Comparison of ENCODE assay signal across 1 cellular context in genomic region chr20:33701629-33702450, GRCh38.
TF ChIP-seq lines count a peak whose summit lies in the region.

No MANE protein-coding gene starts in this region.

TF ChIP-seq in HepG2, 621 proteins besides CTCF, POLR2A, EP300 and RAD21 (continued from another document and continues in another):
- TF ChIP-seq, protein P1, sequence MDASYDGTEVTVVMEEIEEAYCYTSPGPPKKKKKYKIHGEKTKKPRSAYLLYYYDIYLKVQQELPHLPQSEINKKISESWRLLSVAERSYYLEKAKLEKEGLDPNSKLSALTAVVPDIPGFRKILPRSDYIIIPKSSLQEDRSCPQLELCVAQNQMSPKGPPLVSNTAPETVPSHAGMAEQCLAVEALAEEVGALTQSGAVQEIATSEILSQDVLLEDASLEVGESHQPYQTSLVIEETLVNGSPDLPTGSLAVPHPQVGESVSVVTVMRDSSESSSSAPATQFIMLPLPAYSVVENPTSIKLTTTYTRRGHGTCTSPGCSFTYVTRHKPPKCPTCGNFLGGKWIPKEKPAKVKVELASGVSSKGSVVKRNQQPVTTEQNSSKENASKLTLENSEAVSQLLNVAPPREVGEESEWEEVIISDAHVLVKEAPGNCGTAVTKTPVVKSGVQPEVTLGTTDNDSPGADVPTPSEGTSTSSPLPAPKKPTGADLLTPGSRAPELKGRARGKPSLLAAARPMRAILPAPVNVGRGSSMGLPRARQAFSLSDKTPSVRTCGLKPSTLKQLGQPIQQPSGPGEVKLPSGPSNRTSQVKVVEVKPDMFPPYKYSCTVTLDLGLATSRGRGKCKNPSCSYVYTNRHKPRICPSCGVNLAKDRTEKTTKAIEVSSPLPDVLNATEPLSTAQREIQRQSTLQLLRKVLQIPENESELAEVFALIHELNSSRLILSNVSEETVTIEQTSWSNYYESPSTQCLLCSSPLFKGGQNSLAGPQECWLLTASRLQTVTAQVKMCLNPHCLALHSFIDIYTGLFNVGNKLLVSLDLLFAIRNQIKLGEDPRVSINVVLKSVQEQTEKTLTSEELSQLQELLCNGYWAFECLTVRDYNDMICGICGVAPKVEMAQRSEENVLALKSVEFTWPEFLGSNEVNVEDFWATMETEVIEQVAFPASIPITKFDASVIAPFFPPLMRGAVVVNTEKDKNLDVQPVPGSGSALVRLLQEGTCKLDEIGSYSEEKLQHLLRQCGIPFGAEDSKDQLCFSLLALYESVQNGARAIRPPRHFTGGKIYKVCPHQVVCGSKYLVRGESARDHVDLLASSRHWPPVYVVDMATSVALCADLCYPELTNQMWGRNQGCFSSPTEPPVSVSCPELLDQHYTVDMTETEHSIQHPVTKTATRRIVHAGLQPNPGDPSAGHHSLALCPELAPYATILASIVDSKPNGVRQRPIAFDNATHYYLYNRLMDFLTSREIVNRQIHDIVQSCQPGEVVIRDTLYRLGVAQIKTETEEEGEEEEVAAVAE (CRISPR knock-in tag; IDR thresholded peaks at IDR 0.05; ENCODE audit: borderline replicate concordance) = no peak
- peak; percentile 92; the same call in 1 of the 2 replicates for TF ChIP-seq ZNF44 (CRISPR knock-in tag; IDR thresholded peaks at IDR 0.05)
- TF ChIP-seq, protein P2, sequence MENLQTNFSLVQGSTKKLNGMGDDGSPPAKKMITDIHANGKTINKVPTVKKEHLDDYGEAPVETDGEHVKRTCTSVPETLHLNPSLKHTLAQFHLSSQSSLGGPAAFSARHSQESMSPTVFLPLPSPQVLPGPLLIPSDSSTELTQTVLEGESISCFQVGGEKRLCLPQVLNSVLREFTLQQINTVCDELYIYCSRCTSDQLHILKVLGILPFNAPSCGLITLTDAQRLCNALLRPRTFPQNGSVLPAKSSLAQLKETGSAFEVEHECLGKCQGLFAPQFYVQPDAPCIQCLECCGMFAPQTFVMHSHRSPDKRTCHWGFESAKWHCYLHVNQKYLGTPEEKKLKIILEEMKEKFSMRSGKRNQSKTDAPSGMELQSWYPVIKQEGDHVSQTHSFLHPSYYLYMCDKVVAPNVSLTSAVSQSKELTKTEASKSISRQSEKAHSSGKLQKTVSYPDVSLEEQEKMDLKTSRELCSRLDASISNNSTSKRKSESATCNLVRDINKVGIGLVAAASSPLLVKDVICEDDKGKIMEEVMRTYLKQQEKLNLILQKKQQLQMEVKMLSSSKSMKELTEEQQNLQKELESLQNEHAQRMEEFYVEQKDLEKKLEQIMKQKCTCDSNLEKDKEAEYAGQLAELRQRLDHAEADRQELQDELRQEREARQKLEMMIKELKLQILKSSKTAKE (CRISPR knock-in tag; IDR thresholded peaks at IDR 0.05; ENCODE audit: borderline replicate concordance) = peak; percentile 98
- TF ChIP-seq AKAP8 (CRISPR knock-in tag; IDR thresholded peaks at IDR 0.05) = peak; percentile 79; the same call in 1 of the 2 replicates
- peak; percentile 68 for TF ChIP-seq ELF3 (CRISPR knock-in tag; IDR thresholded peaks at IDR 0.05)
- TF ChIP-seq SIX1 (CRISPR knock-in tag; IDR thresholded peaks at IDR 0.05; ENCODE audit: borderline replicate concordance) = 0 out of 2 replicates have a peak, but pooled peaks have one; percentile 44
- TF ChIP-seq ZHX1 (CRISPR knock-in tag; IDR thresholded peaks at IDR 0.05; ENCODE audit: low read depth) = peak; percentile 79; the same call in 1 of the 2 replicates
- no peak for TF ChIP-seq TEF (CRISPR knock-in tag; IDR thresholded peaks at IDR 0.05)
- TF ChIP-seq, protein P3, sequence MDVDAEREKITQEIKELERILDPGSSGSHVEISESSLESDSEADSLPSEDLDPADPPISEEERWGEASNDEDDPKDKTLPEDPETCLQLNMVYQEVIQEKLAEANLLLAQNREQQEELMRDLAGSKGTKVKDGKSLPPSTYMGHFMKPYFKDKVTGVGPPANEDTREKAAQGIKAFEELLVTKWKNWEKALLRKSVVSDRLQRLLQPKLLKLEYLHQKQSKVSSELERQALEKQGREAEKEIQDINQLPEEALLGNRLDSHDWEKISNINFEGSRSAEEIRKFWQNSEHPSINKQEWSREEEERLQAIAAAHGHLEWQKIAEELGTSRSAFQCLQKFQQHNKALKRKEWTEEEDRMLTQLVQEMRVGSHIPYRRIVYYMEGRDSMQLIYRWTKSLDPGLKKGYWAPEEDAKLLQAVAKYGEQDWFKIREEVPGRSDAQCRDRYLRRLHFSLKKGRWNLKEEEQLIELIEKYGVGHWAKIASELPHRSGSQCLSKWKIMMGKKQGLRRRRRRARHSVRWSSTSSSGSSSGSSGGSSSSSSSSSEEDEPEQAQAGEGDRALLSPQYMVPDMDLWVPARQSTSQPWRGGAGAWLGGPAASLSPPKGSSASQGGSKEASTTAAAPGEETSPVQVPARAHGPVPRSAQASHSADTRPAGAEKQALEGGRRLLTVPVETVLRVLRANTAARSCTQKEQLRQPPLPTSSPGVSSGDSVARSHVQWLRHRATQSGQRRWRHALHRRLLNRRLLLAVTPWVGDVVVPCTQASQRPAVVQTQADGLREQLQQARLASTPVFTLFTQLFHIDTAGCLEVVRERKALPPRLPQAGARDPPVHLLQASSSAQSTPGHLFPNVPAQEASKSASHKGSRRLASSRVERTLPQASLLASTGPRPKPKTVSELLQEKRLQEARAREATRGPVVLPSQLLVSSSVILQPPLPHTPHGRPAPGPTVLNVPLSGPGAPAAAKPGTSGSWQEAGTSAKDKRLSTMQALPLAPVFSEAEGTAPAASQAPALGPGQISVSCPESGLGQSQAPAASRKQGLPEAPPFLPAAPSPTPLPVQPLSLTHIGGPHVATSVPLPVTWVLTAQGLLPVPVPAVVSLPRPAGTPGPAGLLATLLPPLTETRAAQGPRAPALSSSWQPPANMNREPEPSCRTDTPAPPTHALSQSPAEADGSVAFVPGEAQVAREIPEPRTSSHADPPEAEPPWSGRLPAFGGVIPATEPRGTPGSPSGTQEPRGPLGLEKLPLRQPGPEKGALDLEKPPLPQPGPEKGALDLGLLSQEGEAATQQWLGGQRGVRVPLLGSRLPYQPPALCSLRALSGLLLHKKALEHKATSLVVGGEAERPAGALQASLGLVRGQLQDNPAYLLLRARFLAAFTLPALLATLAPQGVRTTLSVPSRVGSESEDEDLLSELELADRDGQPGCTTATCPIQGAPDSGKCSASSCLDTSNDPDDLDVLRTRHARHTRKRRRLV (CRISPR knock-in tag; IDR thresholded peaks at IDR 0.05) = 0 out of 2 replicates have a peak, but pooled peaks have one; percentile 56
- TF ChIP-seq RELA (CRISPR knock-in tag; IDR thresholded peaks at IDR 0.05) = peak; percentile 98; the same call in 1 of the 2 replicates
- peak; percentile 57; the same call in 1 of the 2 replicates for TF ChIP-seq MXD1 (CRISPR knock-in tag; IDR thresholded peaks at IDR 0.05)
- peak; percentile 89 for TF ChIP-seq HDAC1 (CRISPR knock-in tag; IDR thresholded peaks at IDR 0.05)
- no peak for TF ChIP-seq ZNF18 (CRISPR knock-in tag; IDR thresholded peaks at IDR 0.05; ENCODE audit: insufficient replicate concordance)
- TF ChIP-seq, protein P4, sequence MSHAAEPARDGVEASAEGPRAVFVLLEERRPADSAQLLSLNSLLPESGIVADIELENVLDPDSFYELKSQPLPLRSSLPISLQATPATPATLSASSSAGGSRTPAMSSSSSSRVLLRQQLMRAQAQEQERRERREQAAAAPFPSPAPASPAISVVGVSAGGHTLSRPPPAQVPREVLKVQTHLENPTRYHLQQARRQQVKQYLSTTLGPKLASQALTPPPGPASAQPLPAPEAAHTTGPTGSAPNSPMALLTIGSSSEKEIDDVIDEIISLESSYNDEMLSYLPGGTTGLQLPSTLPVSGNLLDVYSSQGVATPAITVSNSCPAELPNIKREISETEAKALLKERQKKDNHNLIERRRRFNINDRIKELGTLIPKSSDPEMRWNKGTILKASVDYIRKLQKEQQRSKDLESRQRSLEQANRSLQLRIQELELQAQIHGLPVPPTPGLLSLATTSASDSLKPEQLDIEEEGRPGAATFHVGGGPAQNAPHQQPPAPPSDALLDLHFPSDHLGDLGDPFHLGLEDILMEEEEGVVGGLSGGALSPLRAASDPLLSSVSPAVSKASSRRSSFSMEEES (CRISPR knock-in tag; IDR thresholded peaks at IDR 0.05) = peak; percentile 77
- no peak for TF ChIP-seq ZNF468 (CRISPR knock-in tag; IDR thresholded peaks at IDR 0.05)
- TF ChIP-seq ZNF724P (CRISPR knock-in tag; IDR thresholded peaks at IDR 0.05; ENCODE audit: borderline replicate concordance) = peak; percentile 65; the same call in 1 of the 2 replicates
- TF ChIP-seq ZNF629 (CRISPR knock-in tag; conservative IDR thresholded peaks at IDR 0.05) = peak; percentile 39; the same call in 1 of the 2 replicates
- peak; percentile 84 for TF ChIP-seq ZNF768 (CRISPR knock-in tag; IDR thresholded peaks at IDR 0.05)
- 0 out of 2 replicates have a peak, but pooled peaks have one; percentile 76 for TF ChIP-seq ZNF136 (CRISPR knock-in tag; IDR thresholded peaks at IDR 0.05; ENCODE audit: low read depth)
- TF ChIP-seq SALL2 (CRISPR knock-in tag; IDR thresholded peaks at IDR 0.05) = 0 out of 2 replicates have a peak, but pooled peaks have one; percentile 36
- TF ChIP-seq SRF (IDR thresholded peaks at IDR 0.05; ENCODE audit: low read depth, low read length) = no peak
- TF ChIP-seq JUN (CRISPR knock-in tag; IDR thresholded peaks at IDR 0.05) = peak; percentile 70; the same call in 1 of the 2 replicates
- TF ChIP-seq, protein P5, sequence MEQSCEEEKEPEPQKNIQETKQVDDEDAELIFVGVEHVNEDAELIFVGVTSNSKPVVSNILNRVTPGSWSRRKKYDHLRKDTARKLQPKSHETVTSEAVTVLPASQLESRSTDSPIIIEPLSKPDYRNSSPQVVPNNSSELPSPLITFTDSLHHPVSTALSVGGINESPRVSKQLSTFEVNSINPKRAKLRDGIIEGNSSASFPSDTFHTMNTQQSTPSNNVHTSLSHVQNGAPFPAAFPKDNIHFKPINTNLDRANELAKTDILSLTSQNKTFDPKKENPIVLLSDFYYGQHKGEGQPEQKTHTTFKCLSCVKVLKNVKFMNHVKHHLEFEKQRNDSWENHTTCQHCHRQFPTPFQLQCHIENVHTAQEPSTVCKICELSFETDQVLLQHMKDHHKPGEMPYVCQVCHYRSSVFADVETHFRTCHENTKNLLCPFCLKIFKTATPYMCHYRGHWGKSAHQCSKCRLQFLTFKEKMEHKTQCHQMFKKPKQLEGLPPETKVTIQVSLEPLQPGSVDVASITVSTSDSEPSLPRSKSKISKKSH (CRISPR knock-in tag; IDR thresholded peaks at IDR 0.05; ENCODE audit: borderline replicate concordance) = peak; percentile 90; the same call in 1 of the 2 replicates
- TF ChIP-seq ZNF143 (CRISPR knock-in tag; IDR thresholded peaks at IDR 0.05) = peak; percentile 31; the same call in 1 of the 2 replicates
- TF ChIP-seq ZNF572 (CRISPR knock-in tag; IDR thresholded peaks at IDR 0.05) = peak; percentile 60
- peak; percentile 96 for TF ChIP-seq ZNF589 (CRISPR knock-in tag; conservative IDR thresholded peaks at IDR 0.05)
- peak; percentile 54; the same call in 1 of the 2 replicates for TF ChIP-seq ZNF274 (CRISPR knock-in tag; IDR thresholded peaks at IDR 0.05)
- TF ChIP-seq SNRNP70 (IDR thresholded peaks at IDR 0.05; ENCODE audit: low read depth, low read length) = no peak
- TF ChIP-seq, protein P6, sequence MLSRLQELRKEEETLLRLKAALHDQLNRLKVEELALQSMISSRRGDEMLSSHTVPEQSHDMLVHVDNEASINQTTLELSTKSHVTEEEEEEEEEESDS (CRISPR knock-in tag; IDR thresholded peaks at IDR 0.05; ENCODE audit: borderline replicate concordance) = peak; percentile 55; the same call in 1 of the 2 replicates
- TF ChIP-seq, protein P7, sequence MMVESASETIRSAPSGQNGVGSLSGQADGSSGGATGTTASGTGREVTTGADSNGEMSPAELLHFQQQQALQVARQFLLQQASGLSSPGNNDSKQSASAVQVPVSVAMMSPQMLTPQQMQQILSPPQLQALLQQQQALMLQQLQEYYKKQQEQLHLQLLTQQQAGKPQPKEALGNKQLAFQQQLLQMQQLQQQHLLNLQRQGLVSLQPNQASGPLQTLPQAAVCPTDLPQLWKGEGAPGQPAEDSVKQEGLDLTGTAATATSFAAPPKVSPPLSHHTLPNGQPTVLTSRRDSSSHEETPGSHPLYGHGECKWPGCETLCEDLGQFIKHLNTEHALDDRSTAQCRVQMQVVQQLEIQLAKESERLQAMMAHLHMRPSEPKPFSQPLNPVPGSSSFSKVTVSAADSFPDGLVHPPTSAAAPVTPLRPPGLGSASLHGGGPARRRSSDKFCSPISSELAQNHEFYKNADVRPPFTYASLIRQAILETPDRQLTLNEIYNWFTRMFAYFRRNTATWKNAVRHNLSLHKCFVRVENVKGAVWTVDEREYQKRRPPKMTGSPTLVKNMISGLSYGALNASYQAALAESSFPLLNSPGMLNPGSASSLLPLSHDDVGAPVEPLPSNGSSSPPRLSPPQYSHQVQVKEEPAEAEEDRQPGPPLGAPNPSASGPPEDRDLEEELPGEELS (CRISPR knock-in tag; IDR thresholded peaks at IDR 0.05) = peak; percentile 90
- TF ChIP-seq KAT8 (CRISPR knock-in tag; IDR thresholded peaks at IDR 0.05) = peak; percentile 19; the same call in 1 of the 2 replicates
